8 cellular contexts compared by ENCODE assay signal in genomic region chr1:42456010-42456753, GRCh38. TPM values are rescaled to one million over a fixed set of nuclear protein-coding genes. Genes with fewer than 3 reads are reported as not detected.
A peak's percentile ranks its signal among the peaks of the same experiment; 100 is the strongest.
DNase-seq lines count a peak whose midpoint lies in the region; ATAC-seq and TF ChIP-seq lines count a peak whose summit lies in the region.

TSS of gene PPCS (plus strand) at chr1:42456543. CDS start at chr1:42456566, 23 bp downstream.
TSS of gene ZMYND12 (minus strand) at chr1:42456022. CDS start at chr1:42455997, 25 bp downstream.

- in situ Hi-C loops in Caki2 (cut with HindIII; ENCODE audit: low pct_unique_long_range_greater_than_20kb, low sequenced_read_pairs), result no loop called here

- DNase-seq in Caki2 (ENCODE audit: low read depth) (peak; percentile 87), GM20000 (ENCODE audit: low spot score) (peak; percentile 91), HT-29 (ENCODE audit: low spot score) (peak; percentile 85), NOMO-1 treated with DMSO at 0.1 percent for 48 hours (lab: John Stamatoyannopoulos, UW; ENCODE audit: unreplicated experiment) (peak; percentile 84), epithelial cell of esophagus (ENCODE audit: low read depth) (peak; percentile 89), mucosa of descending colon (peak; percentile 92 to 94 (median 94))
- peak; percentile 95 for DNase-seq in activated CD8-positive, alpha-beta memory T cell treated with anti-CD3 and anti-CD28 coated beads, Interleukin-2, amount 50 U/mL, for 48 hours
- peak; percentile 78 for DNase-seq in stimulated activated CD8-positive, alpha-beta memory T cell treated with anti-CD3 and anti-CD28 coated beads, Interleukin-4, amount 100 ng/mL, for 1 hour (ENCODE audit: low read depth in 2 of 2, low spot score in 1 of 2)

- ATAC-seq in mucosa of descending colon, result peak; percentile 98

- intact Hi-C loops in mucosa of descending colon (cut with DNase I, micrococcal nuclease), result no loop called here

- peaks cover 11% of the 10 kb centered on the region for H3K4me1 ChIP-seq in mucosa of descending colon (ENCODE audit: low read depth)

- H3K9me3 ChIP-seq in mucosa of descending colon, result no peaks in the 10 kb centered on the region

- H3K4me3 ChIP-seq in epithelial cell of esophagus (ENCODE audit: low read length) (peak within 1 kb of the TSS; percentile 79), mucosa of descending colon (peak within 1 kb of the TSS; percentile 88)

- no peaks in the 10 kb centered on the region for H3K36me3 ChIP-seq in mucosa of descending colon (ENCODE audit: low read depth)

- no peak for TF ChIP-seq CTCF in GM20000 (IDR thresholded peaks at IDR 0.05; ENCODE audit: extremely low read depth, missing control alignments)
- TF ChIP-seq CTCF in epithelial cell of esophagus (IDR thresholded peaks at IDR 0.05; ENCODE audit: insufficient read depth, low read depth, low read length, missing control alignments), result peak; percentile 5
- no peak for TF ChIP-seq CTCF in mucosa of descending colon (IDR thresholded peaks at IDR 0.05)

RNA-seq across cellular contexts. Expression of gene PPCS, which starts in this region (rescaled TPM):
- total RNA-seq in Caki2 (2014; rRNA removed; shearing (Covaris generic); ENCODE audit: low replicate concordance), result 78.7 and 101 TPM in 2 replicates
- 48.6 and 60.6 TPM in 2 replicates for total RNA-seq in HT-29 (2014; rRNA removed; shearing (Covaris generic))
- total RNA-seq in mucosa of descending colon, result 10 to 100 TPM; 62.2 to 90.5 (median 75.8) TPM

RNA-seq across cellular contexts. Expression of gene ZMYND12, which starts in this region (rescaled TPM):
- 0.68 TPM in 1 of 2 replicates, not detected in the other for total RNA-seq in Caki2 (2014; rRNA removed; shearing (Covaris generic); ENCODE audit: low replicate concordance)
- 0.21 TPM in 1 of 2 replicates, not detected in the other for total RNA-seq in HT-29 (2014; rRNA removed; shearing (Covaris generic))
- 1 to 10 TPM; 1.2 to 3.0 (median 2.2) TPM for total RNA-seq in mucosa of descending colon

Comparison
In these comparisons a context has a peak if more than half of its experiments do, and no peak if none do; other contexts are left out.
1. Peak in every context shown above with its lines: DNase-seq, ATAC-seq and H3K4me3 ChIP-seq.